Comparison of ENCODE assay signal across 1 cellular context in genomic region chr3:24490151-24490550, GRCh38.
TF ChIP-seq lines count a peak whose summit lies in the region.

No MANE protein-coding gene starts in this region.

TF ChIP-seq in HepG2, 621 proteins besides CTCF, POLR2A, EP300 and RAD21 (continued from another document and continues in another):
- TF ChIP-seq DRAP1 (CRISPR knock-in tag; IDR thresholded peaks at IDR 0.05) = no peak
- TF ChIP-seq GFI1 (CRISPR knock-in tag; IDR thresholded peaks at IDR 0.05; ENCODE audit: borderline replicate concordance) = no peak
- TF ChIP-seq MNT (IDR thresholded peaks at IDR 0.05) = no peak
- peak; percentile 61 for TF ChIP-seq SAP130 (CRISPR knock-in tag; IDR thresholded peaks at IDR 0.05; ENCODE audit: low read depth)
- TF ChIP-seq HNF1A (IDR thresholded peaks at IDR 0.05; ENCODE audit: low read depth) = no peak
- TF ChIP-seq HNF1A (CRISPR knock-in tag; IDR thresholded peaks at IDR 0.05; ENCODE audit: borderline replicate concordance) = no peak
- TF ChIP-seq MZF1 (CRISPR knock-in tag; IDR thresholded peaks at IDR 0.05; ENCODE audit: borderline replicate concordance) = no peak
- no peak for TF ChIP-seq NFE2L1 (CRISPR knock-in tag; IDR thresholded peaks at IDR 0.05; ENCODE audit: borderline replicate concordance)
- TF ChIP-seq NFKBIZ (CRISPR knock-in tag; IDR thresholded peaks at IDR 0.05) = no peak
- TF ChIP-seq ZNF589 (CRISPR knock-in tag; conservative IDR thresholded peaks at IDR 0.05) = no peak
- TF ChIP-seq ATF7 (IDR thresholded peaks at IDR 0.05) = peak; percentile 50
- TF ChIP-seq ATF7 (CRISPR knock-in tag; IDR thresholded peaks at IDR 0.05) = no peak
- no peak for TF ChIP-seq PRDM15 (CRISPR knock-in tag; IDR thresholded peaks at IDR 0.05)
- TF ChIP-seq HDAC1 (CRISPR knock-in tag; IDR thresholded peaks at IDR 0.05) = no peak
- TF ChIP-seq FOXO1 (CRISPR knock-in tag; IDR thresholded peaks at IDR 0.05) = peak; percentile 19; the same call in 1 of the 2 replicates
- TF ChIP-seq PHF20 (CRISPR knock-in tag; IDR thresholded peaks at IDR 0.05) = no peak
- no peak for TF ChIP-seq ZSCAN21 (CRISPR knock-in tag; IDR thresholded peaks at IDR 0.05; ENCODE audit: borderline replicate concordance)
- no peak for TF ChIP-seq GLI4 (CRISPR knock-in tag; IDR thresholded peaks at IDR 0.05; ENCODE audit: borderline replicate concordance)
- TF ChIP-seq MED8 (CRISPR knock-in tag; IDR thresholded peaks at IDR 0.05; ENCODE audit: insufficient replicate concordance) = no peak
- no peak for TF ChIP-seq NFKB2 (CRISPR knock-in tag; IDR thresholded peaks at IDR 0.05; ENCODE audit: borderline replicate concordance)
- TF ChIP-seq RFX1 (IDR thresholded peaks at IDR 0.05) = no peak
- TF ChIP-seq ARNTL (CRISPR knock-in tag; IDR thresholded peaks at IDR 0.05) = no peak
- TF ChIP-seq ZBTB1 (CRISPR knock-in tag; IDR thresholded peaks at IDR 0.05; ENCODE audit: borderline replicate concordance) = no peak
- no peak for TF ChIP-seq FOXM1 (CRISPR knock-in tag; IDR thresholded peaks at IDR 0.05)
- TF ChIP-seq ZMAT5 (CRISPR knock-in tag; IDR thresholded peaks at IDR 0.05; ENCODE audit: borderline replicate concordance, low read depth) = no peak
- no peak for TF ChIP-seq ZNF296 (CRISPR knock-in tag; conservative IDR thresholded peaks at IDR 0.05)
- TF ChIP-seq CEBPG (CRISPR knock-in tag; IDR thresholded peaks at IDR 0.05) = peak; percentile 98
- no peak for TF ChIP-seq NCOA1 (CRISPR knock-in tag; IDR thresholded peaks at IDR 0.05)
- TF ChIP-seq ZKSCAN8 (CRISPR knock-in tag; IDR thresholded peaks at IDR 0.05; ENCODE audit: borderline replicate concordance) = no peak
- no peak for TF ChIP-seq ZNF256 (CRISPR knock-in tag; conservative IDR thresholded peaks at IDR 0.05)
- TF ChIP-seq ZMYM3 (CRISPR knock-in tag; IDR thresholded peaks at IDR 0.05) = no peak
- no peak for TF ChIP-seq AGO1 (IDR thresholded peaks at IDR 0.05; ENCODE audit: low read depth, low read length, poor library complexity, severe bottlenecking)
- no peak for TF ChIP-seq ATF6 (CRISPR knock-in tag; conservative IDR thresholded peaks at IDR 0.05)
- no peak for TF ChIP-seq SOX13 (IDR thresholded peaks at IDR 0.05)
- TF ChIP-seq SOX13 (CRISPR knock-in tag; conservative IDR thresholded peaks at IDR 0.05 in 1 of 2, IDR thresholded peaks at IDR 0.05 in 1 of 2) = peak in 1 of 2 experiments; percentile 46; a peak in 1 of 4 replicates
- TF ChIP-seq CENPBD1 (CRISPR knock-in tag; IDR thresholded peaks at IDR 0.05; ENCODE audit: borderline replicate concordance, low read depth) = no peak
- no peak for TF ChIP-seq MIXL1 (CRISPR knock-in tag; IDR thresholded peaks at IDR 0.05)
- TF ChIP-seq E2F1 (CRISPR knock-in tag; IDR thresholded peaks at IDR 0.05) = no peak
- no peak for TF ChIP-seq KLF6 (CRISPR knock-in tag; IDR thresholded peaks at IDR 0.05)
- TF ChIP-seq ZNF563 (CRISPR knock-in tag; IDR thresholded peaks at IDR 0.05) = no peak
- TF ChIP-seq PLRG1 (conservative IDR thresholded peaks at IDR 0.05) = no peak
- no peak for TF ChIP-seq ZNF691 (CRISPR knock-in tag; IDR thresholded peaks at IDR 0.05; ENCODE audit: borderline replicate concordance, low read depth)
